Comparison of ENCODE assay signal across 2 cellular contexts in the genomic region with DNA sequence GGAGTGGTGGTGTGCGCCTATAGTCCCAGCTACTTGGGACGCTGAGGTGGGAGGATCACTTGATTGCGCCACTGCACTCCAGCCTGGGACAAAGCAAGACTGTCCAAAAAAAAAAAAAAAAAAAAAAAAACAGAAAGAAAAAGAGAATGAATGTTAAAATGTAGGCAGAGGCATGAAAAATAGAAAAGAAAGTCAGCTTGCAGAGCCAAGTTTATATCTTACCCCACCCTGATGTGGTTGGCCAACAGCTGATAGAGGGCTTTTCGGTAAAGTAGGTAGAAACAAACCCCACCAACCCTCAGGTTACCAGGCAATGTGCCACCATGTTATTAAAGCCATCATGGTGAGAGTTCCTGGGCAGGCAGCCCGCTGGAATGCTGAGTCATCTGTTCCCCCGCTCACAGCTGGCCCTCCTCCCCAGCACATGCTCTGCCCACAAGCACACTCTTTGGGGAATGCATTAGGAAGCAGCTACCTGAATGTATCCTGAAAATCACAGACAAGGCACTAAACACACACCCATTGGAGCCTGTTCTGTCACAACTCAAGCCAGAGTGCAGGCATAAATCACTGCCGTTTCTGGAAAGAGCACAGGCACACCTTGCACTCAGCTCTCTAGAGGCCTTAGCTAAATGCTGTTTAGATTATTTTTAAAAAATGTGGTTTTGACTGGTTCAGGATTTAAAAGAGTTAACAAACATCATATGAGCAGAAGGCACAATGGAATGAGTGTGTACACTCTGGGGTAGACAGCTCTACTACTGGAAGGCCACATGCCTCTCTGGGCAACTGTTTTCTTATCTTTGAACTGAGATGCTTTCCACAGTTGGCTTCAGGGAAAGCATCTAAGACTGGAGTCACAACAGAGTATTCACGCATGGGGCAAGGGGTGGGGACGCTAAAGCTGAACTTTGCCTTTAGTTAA.
A peak's percentile ranks its signal among the peaks of the same experiment; 100 is the strongest.
TF ChIP-seq lines count a peak whose summit lies in the region.

No MANE protein-coding gene starts in this region.

TF ChIP-seq in A549, 52 proteins besides CTCF, POLR2A, EP300 and RAD21 (continued from another document):
- TF ChIP-seq MAFK (IDR thresholded peaks at IDR 0.05; ENCODE audit: partially characterized antibody) (peak; percentile 100), NFE2L2 (conservative IDR thresholded peaks at IDR 0.05; ENCODE audit: low read length) (peak; percentile 97), MAZ (IDR thresholded peaks at IDR 0.05; ENCODE audit: borderline replicate concordance, low read depth, low read length) (no peak), ESRRA (IDR thresholded peaks at IDR 0.05; ENCODE audit: borderline replicate concordance, low read length) (no peak), JUNB (IDR thresholded peaks at IDR 0.05) (no peak), CHD2 (IDR thresholded peaks at IDR 0.05; ENCODE audit: low read length, partially characterized antibody) (no peak), KDM5A (IDR thresholded peaks at IDR 0.05) (no peak), CBX2 (IDR thresholded peaks at IDR 0.05; ENCODE audit: borderline replicate concordance, low read depth) (no peak), NR3C1 (IDR thresholded peaks at IDR 0.05) (no peak), ZSCAN20 (CRISPR knock-in tag; IDR thresholded peaks at IDR 0.05) (no peak), EHF (CRISPR knock-in tag; IDR thresholded peaks at IDR 0.05) (peak; percentile 57; the same call in 1 of the 2 replicates), HMGXB4 (CRISPR knock-in tag; IDR thresholded peaks at IDR 0.05; ENCODE audit: borderline replicate concordance) (no peak), TP53 (CRISPR knock-in tag; IDR thresholded peaks at IDR 0.05) (no peak), USF2 (IDR thresholded peaks at IDR 0.05) (peak; percentile 19; the same call in 1 of the 2 replicates), TFCP2L1 (CRISPR knock-in tag; IDR thresholded peaks at IDR 0.05) (0 out of 2 replicates have a peak, but pooled peaks have one; percentile 57), HOXB5 (CRISPR knock-in tag; IDR thresholded peaks at IDR 0.05) (peak; percentile 61; the same call in 1 of the 2 replicates), POLR2AphosphoS2 (conservative IDR thresholded peaks at IDR 0.05; ENCODE audit: low read length) (no peak), CEBPB (IDR thresholded peaks at IDR 0.05) (peak; percentile 48 to 64; a peak in 3 of 4 replicates), RFX5 (IDR thresholded peaks at IDR 0.05) (no peak), RARB (CRISPR knock-in tag; IDR thresholded peaks at IDR 0.05) (no peak), HEYL (CRISPR knock-in tag; IDR thresholded peaks at IDR 0.05) (peak; percentile 27; the same call in 1 of the 2 replicates), EHMT2 (IDR thresholded peaks at IDR 0.05; ENCODE audit: low read depth) (peak; percentile 51; the same call in 1 of the 2 replicates), CBX8 (IDR thresholded peaks at IDR 0.05) (no peak), BHLHE40 (IDR thresholded peaks at IDR 0.05; ENCODE audit: low read depth, low read length) (no peak), GATA3 (IDR thresholded peaks at IDR 0.05; ENCODE audit: borderline replicate concordance) (peak; percentile 79), PBX3 (IDR thresholded peaks at IDR 0.05) (peak; percentile 69; the same call in 1 of the 2 replicates), RNF2 (IDR thresholded peaks at IDR 0.05; ENCODE audit: borderline replicate concordance, low read depth) (no peak), JUN (IDR thresholded peaks at IDR 0.05) (peak in 1 of 2 experiments; percentile 54; a peak in 1 of 5 replicates)
- TF ChIP-seq, protein P1, sequence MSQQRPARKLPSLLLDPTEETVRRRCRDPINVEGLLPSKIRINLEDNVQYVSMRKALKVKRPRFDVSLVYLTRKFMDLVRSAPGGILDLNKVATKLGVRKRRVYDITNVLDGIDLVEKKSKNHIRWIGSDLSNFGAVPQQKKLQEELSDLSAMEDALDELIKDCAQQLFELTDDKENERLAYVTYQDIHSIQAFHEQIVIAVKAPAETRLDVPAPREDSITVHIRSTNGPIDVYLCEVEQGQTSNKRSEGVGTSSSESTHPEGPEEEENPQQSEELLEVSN (IDR thresholded peaks at IDR 0.05; ENCODE audit: borderline replicate concordance, low read depth) = peak; percentile 88
- TF ChIP-seq, protein P2, sequence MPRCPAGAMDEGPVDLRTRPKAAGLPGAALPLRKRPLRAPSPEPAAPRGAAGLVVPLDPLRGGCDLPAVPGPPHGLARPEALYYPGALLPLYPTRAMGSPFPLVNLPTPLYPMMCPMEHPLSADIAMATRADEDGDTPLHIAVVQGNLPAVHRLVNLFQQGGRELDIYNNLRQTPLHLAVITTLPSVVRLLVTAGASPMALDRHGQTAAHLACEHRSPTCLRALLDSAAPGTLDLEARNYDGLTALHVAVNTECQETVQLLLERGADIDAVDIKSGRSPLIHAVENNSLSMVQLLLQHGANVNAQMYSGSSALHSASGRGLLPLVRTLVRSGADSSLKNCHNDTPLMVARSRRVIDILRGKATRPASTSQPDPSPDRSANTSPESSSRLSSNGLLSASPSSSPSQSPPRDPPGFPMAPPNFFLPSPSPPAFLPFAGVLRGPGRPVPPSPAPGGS (IDR thresholded peaks at IDR 0.05) = no peak

TF ChIP-seq in HepG2, 621 proteins besides CTCF, POLR2A, EP300 and RAD21 (continued from another document and continues in another):
- TF ChIP-seq ESRRA (CRISPR knock-in tag; IDR thresholded peaks at IDR 0.05; ENCODE audit: low read depth) (no peak), ZNF772 (CRISPR knock-in tag; IDR thresholded peaks at IDR 0.05) (no peak), ETV5 (CRISPR knock-in tag; IDR thresholded peaks at IDR 0.05; ENCODE audit: borderline replicate concordance) (no peak; the same call in 1 of the 2 replicates), NKX3-1 (CRISPR knock-in tag; IDR thresholded peaks at IDR 0.05) (peak; percentile 52; the same call in 1 of the 2 replicates), IKZF4 (CRISPR knock-in tag; IDR thresholded peaks at IDR 0.05; ENCODE audit: borderline replicate concordance, low read depth, not compliant biosample characterization) (no peak), KLF6 (CRISPR knock-in tag; IDR thresholded peaks at IDR 0.05) (no peak), SMAD3 (CRISPR knock-in tag; IDR thresholded peaks at IDR 0.05) (0 out of 2 replicates have a peak, but pooled peaks have one; percentile 62), CENPT (CRISPR knock-in tag; IDR thresholded peaks at IDR 0.05; ENCODE audit: low read depth) (no peak), KAT8 (CRISPR knock-in tag; IDR thresholded peaks at IDR 0.05) (peak; percentile 67), MLX (CRISPR knock-in tag; IDR thresholded peaks at IDR 0.05) (peak; percentile 72), ZNF121 (CRISPR knock-in tag; IDR thresholded peaks at IDR 0.05) (peak; percentile 61; the same call in 1 of the 2 replicates), MED1 (CRISPR knock-in tag; IDR thresholded peaks at IDR 0.05) (peak; percentile 78), SP5 (CRISPR knock-in tag; IDR thresholded peaks at IDR 0.05; ENCODE audit: borderline replicate concordance, low read depth) (peak; percentile 73), ZFAT (CRISPR knock-in tag; conservative IDR thresholded peaks at IDR 0.05) (no peak), FOSL2 (CRISPR knock-in tag; IDR thresholded peaks at IDR 0.05) (peak; percentile 95), RXRB (CRISPR knock-in tag; IDR thresholded peaks at IDR 0.05; ENCODE audit: borderline replicate concordance) (peak; percentile 22; the same call in 1 of the 2 replicates), ZNF138 (CRISPR knock-in tag; IDR thresholded peaks at IDR 0.05; ENCODE audit: low read depth) (peak; percentile 6; the same call in 1 of the 2 replicates), FOXC1 (CRISPR knock-in tag; IDR thresholded peaks at IDR 0.05; ENCODE audit: borderline replicate concordance) (peak; percentile 85), ZNF75D (CRISPR knock-in tag; IDR thresholded peaks at IDR 0.05; ENCODE audit: borderline replicate concordance) (no peak), PRPF4 (IDR thresholded peaks at IDR 0.05; ENCODE audit: low read depth, low read length, poor library complexity, severe bottlenecking) (no peak), ZNF629 (CRISPR knock-in tag; conservative IDR thresholded peaks at IDR 0.05) (no peak), HNRNPH1 (optimal IDR thresholded peaks at IDR 0.05; ENCODE audit: low read depth, low read length) (no peak), ZNF3 (CRISPR knock-in tag; IDR thresholded peaks at IDR 0.05) (peak; percentile 77; the same call in 1 of the 2 replicates)
- TF ChIP-seq, protein P3, sequence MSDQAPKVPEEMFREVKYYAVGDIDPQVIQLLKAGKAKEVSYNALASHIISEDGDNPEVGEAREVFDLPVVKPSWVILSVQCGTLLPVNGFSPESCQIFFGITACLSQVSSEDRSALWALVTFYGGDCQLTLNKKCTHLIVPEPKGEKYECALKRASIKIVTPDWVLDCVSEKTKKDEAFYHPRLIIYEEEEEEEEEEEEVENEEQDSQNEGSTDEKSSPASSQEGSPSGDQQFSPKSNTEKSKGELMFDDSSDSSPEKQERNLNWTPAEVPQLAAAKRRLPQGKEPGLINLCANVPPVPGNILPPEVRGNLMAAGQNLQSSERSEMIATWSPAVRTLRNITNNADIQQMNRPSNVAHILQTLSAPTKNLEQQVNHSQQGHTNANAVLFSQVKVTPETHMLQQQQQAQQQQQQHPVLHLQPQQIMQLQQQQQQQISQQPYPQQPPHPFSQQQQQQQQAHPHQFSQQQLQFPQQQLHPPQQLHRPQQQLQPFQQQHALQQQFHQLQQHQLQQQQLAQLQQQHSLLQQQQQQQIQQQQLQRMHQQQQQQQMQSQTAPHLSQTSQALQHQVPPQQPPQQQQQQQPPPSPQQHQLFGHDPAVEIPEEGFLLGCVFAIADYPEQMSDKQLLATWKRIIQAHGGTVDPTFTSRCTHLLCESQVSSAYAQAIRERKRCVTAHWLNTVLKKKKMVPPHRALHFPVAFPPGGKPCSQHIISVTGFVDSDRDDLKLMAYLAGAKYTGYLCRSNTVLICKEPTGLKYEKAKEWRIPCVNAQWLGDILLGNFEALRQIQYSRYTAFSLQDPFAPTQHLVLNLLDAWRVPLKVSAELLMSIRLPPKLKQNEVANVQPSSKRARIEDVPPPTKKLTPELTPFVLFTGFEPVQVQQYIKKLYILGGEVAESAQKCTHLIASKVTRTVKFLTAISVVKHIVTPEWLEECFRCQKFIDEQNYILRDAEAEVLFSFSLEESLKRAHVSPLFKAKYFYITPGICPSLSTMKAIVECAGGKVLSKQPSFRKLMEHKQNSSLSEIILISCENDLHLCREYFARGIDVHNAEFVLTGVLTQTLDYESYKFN (CRISPR knock-in tag; conservative IDR thresholded peaks at IDR 0.05) = 0 out of 2 replicates have a peak, but pooled peaks have one; percentile 18
- TF ChIP-seq, protein P4, sequence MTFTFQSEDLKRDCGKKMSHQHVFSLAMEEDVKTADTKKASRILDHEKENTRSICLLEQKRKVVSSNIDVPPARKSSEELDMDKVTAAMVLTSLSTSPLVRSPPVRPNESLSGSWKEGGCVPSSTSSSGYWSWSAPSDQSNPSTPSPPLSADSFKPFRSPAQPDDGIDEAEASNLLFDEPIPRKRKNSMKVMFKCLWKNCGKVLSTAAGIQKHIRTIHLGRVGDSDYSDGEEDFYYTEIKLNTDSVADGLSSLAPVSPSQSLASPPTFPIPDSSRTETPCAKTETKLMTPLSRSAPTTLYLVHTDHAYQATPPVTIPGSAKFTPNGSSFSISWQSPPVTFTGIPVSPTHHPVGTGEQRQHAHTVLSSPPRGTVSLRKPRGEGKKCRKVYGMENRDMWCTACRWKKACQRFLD (CRISPR knock-in tag; IDR thresholded peaks at IDR 0.05; ENCODE audit: borderline replicate concordance) = no peak
- TF ChIP-seq, protein P5, sequence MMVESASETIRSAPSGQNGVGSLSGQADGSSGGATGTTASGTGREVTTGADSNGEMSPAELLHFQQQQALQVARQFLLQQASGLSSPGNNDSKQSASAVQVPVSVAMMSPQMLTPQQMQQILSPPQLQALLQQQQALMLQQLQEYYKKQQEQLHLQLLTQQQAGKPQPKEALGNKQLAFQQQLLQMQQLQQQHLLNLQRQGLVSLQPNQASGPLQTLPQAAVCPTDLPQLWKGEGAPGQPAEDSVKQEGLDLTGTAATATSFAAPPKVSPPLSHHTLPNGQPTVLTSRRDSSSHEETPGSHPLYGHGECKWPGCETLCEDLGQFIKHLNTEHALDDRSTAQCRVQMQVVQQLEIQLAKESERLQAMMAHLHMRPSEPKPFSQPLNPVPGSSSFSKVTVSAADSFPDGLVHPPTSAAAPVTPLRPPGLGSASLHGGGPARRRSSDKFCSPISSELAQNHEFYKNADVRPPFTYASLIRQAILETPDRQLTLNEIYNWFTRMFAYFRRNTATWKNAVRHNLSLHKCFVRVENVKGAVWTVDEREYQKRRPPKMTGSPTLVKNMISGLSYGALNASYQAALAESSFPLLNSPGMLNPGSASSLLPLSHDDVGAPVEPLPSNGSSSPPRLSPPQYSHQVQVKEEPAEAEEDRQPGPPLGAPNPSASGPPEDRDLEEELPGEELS (CRISPR knock-in tag; IDR thresholded peaks at IDR 0.05) = peak; percentile 25; the same call in 1 of the 2 replicates
- TF ChIP-seq, protein P6, sequence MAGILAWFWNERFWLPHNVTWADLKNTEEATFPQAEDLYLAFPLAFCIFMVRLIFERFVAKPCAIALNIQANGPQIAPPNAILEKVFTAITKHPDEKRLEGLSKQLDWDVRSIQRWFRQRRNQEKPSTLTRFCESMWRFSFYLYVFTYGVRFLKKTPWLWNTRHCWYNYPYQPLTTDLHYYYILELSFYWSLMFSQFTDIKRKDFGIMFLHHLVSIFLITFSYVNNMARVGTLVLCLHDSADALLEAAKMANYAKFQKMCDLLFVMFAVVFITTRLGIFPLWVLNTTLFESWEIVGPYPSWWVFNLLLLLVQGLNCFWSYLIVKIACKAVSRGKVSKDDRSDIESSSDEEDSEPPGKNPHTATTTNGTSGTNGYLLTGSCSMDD (CRISPR knock-in tag; IDR thresholded peaks at IDR 0.05) = no peak
- TF ChIP-seq, protein P7, sequence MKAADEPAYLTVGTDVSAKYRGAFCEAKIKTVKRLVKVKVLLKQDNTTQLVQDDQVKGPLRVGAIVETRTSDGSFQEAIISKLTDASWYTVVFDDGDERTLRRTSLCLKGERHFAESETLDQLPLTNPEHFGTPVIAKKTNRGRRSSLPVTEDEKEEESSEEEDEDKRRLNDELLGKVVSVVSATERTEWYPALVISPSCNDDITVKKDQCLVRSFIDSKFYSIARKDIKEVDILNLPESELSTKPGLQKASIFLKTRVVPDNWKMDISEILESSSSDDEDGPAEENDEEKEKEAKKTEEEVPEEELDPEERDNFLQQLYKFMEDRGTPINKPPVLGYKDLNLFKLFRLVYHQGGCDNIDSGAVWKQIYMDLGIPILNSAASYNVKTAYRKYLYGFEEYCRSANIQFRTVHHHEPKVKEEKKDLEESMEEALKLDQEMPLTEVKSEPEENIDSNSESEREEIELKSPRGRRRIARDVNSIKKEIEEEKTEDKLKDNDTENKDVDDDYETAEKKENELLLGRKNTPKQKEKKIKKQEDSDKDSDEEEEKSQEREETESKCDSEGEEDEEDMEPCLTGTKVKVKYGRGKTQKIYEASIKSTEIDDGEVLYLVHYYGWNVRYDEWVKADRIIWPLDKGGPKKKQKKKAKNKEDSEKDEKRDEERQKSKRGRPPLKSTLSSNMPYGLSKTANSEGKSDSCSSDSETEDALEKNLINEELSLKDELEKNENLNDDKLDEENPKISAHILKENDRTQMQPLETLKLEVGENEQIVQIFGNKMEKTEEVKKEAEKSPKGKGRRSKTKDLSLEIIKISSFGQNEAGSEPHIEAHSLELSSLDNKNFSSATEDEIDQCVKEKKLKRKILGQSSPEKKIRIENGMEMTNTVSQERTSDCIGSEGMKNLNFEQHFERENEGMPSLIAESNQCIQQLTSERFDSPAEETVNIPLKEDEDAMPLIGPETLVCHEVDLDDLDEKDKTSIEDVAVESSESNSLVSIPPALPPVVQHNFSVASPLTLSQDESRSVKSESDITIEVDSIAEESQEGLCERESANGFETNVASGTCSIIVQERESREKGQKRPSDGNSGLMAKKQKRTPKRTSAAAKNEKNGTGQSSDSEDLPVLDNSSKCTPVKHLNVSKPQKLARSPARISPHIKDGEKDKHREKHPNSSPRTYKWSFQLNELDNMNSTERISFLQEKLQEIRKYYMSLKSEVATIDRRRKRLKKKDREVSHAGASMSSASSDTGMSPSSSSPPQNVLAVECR (CRISPR knock-in tag; IDR thresholded peaks at IDR 0.05; ENCODE audit: borderline replicate concordance) = peak; percentile 84; the same call in 1 of the 2 replicates
